8 cellular contexts compared by ENCODE assay signal in the genomic region with DNA sequence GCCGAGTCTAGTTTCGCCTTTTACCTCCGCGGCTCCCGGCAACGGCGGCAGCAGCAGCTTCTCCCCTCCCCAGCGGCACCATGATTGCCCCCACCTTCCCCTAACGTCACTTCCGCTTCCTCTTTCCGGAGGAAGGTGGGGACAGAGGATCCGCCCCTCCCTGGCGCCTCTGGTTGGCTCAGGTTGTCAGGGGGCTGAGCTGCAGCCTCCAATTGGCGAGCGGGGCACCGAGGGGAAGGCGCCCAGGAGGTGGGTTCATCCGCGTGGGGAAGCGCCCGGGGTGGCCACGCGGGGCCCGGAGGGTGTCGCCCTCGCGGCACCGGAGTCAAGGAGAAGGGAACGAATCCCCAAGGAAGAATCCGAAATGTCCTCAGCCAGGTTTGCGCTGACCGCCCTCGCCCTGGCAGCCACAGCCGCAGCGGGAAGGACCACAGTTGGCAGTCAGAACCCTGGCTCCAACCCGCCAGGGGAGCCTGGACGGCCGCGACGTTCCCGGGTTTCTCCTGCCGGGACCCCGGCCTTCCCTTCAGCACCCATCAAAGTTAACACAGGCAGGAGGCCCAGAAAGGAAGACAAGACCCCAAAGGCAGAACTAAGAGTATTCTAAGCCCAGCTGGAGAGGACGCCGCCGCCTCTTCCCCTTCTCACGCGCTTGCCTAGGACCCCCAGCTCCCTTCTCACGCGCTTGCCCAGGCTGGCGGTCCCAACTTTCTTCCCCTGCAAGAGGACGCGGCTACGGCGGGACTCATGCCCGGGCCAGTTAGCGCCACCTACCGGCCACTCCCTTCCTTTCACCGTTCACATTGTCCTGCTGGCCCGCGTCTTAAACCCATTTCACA. TPM values are rescaled to one million over a fixed set of nuclear protein-coding genes. Genes with fewer than 3 reads are reported as not detected.
DNase-seq lines count a peak whose midpoint lies in the region; FAIRE-seq and TF ChIP-seq lines count a peak whose summit lies in the region.

A gene (minus strand): TSS at position 86 of the 839 bp plus-strand sequence. CDS start 1,934 bp downstream, outside the sequence.

- FAIRE-seq in G401.6 (lab: Jason Lieb, UNC), result peak; percentile 95

- H3K18ac ChIP-seq in H9 (ENCODE audit: insufficient read length, low read depth, low read length), result peak within 1 kb of the TSS; percentile 80

- peak within 1 kb of the TSS; percentile 76 for H3K9ac ChIP-seq in H9 (ENCODE audit: extremely low read depth, insufficient read length, low read length)
- H3K9ac ChIP-seq in stomach smooth muscle (ENCODE audit: low read length in 2 of 2), result peak within 1 kb of the TSS; percentile 92 to 93

- peaks cover 2% of the 10 kb centered on the region; the same call in 1 of the 2 replicates for H3K79me2 ChIP-seq in H9 (ENCODE audit: insufficient read depth, low read length)

- no CpG with 5 or more reads among the region's 61 CpGs for WGBS in H9 (ENCODE audit: extremely low coverage, insufficient read length, low lambda C conversion rate)

- TF ChIP-seq CTCF in H9 (conservative IDR thresholded peaks at IDR 0.05) (peak; percentile 95), fibroblast of villous mesenchyme (IDR thresholded peaks at IDR 0.05; ENCODE audit: insufficient read depth, low read depth, low read length) (peak; percentile 87), neural crest cell (conservative IDR thresholded peaks at IDR 0.05) (peak; percentile 95)

- no peaks in the 10 kb centered on the region for H3K9me3 Mint-ChIP-seq in H9
- H3K9me3 Mint-ChIP-seq in neural crest cell, result no peaks in the 10 kb centered on the region

- H4K20me1 ChIP-seq in H9 (ENCODE audit: control insufficient read depth, insufficient read depth, insufficient read length), result no peaks in the 10 kb centered on the region

- H3K4me1 ChIP-seq in H9 (ENCODE audit: insufficient read depth, low read length) (no peaks in the 10 kb centered on the region), stomach smooth muscle (ENCODE audit: control insufficient read depth, insufficient read depth, low read length) (peaks cover 20% of the 10 kb centered on the region)

- DNase-seq in H9 (peak; percentile 96), MG63 (peak; percentile 98), SHP77 treated with DMSO at 0.1 percent for 48 hours (lab: John Stamatoyannopoulos, UW) (peak; percentile 88), fibroblast of villous mesenchyme (ENCODE audit: low read depth) (peak; percentile 97), neural crest cell (ENCODE audit: low read depth, low spot score) (peak; percentile 95)
- DNase-seq in activated effector memory CD4-positive, alpha-beta T cell treated with anti-CD3 and anti-CD28 coated beads, Interleukin-2, amount 50 U/mL, for 16 hours, result peak; percentile 99

- H3K27me3 Mint-ChIP-seq in H9 (ENCODE audit: low read depth) (no peaks in the 10 kb centered on the region), neural crest cell (ENCODE audit: low read depth) (no peaks in the 10 kb centered on the region)

- H3K4me2 ChIP-seq in H9 (ENCODE audit: insufficient read depth, insufficient read length, low read length), result peak within 1 kb of the TSS; percentile 68

- H3K4me1 Mint-ChIP-seq in H9, result peaks cover 9 to 12% of the 10 kb centered on the region in 2 experiments
- H3K4me1 Mint-ChIP-seq in neural crest cell, result peaks cover 17% of the 10 kb centered on the region

- H3K4ac ChIP-seq in H9 (ENCODE audit: low read depth, low read length), result no peak within 1 kb of the TSS

- H4K5ac ChIP-seq in H9 (ENCODE audit: insufficient read length, low read depth, low read length), result no peak within 1 kb of the TSS

- H3K4me3 Mint-ChIP-seq in H9 (peak within 1 kb of the TSS; percentile 93 to 98), neural crest cell (peak within 1 kb of the TSS; percentile 96)

- no peaks in the 10 kb centered on the region for H3K9me3 ChIP-seq in H9 (ENCODE audit: control insufficient read depth, low read depth, low read length)
- H3K9me3 ChIP-seq in MG63, result no peaks in the 10 kb centered on the region
- H3K9me3 ChIP-seq in stomach smooth muscle (ENCODE audit: control insufficient read depth in 2 of 2, low read length in 2 of 2), result no peaks in the 10 kb centered on the region

- peaks cover 40% of the 10 kb centered on the region for H3K36me3 ChIP-seq in MG63
- peaks cover 16 to 30% of the 10 kb centered on the region in 2 donors for H3K36me3 ChIP-seq in stomach smooth muscle (ENCODE audit: control insufficient read depth in 2 of 2, insufficient read depth in 2 of 2, low read length in 2 of 2)

- H3K27ac ChIP-seq in H9 (ENCODE audit: insufficient read length, low read depth, low read length), result no peak within 1 kb of the TSS
- H3K27ac ChIP-seq in stomach smooth muscle (ENCODE audit: low read length), result peak within 1 kb of the TSS; percentile 88

- H3K27ac Mint-ChIP-seq in H9 (peak within 1 kb of the TSS; percentile 96 to 98 (median 98)), neural crest cell (ENCODE audit: unreplicated experiment) (peak within 1 kb of the TSS; percentile 96)

- peak within 1 kb of the TSS; percentile 96 for H3K4me3 ChIP-seq in MG63
- peak within 1 kb of the TSS; percentile 97 for H3K4me3 ChIP-seq in fibroblast of villous mesenchyme (ENCODE audit: low read depth, low read length)
- peak within 1 kb of the TSS; percentile 98 for H3K4me3 ChIP-seq in stomach smooth muscle (ENCODE audit: low read length in 2 of 2)

- H2BK20ac ChIP-seq in H9 (ENCODE audit: low read depth, low read length, poor library complexity, severe bottlenecking), result no peak within 1 kb of the TSS

- H3K27me3 ChIP-seq in H9 (ENCODE audit: insufficient read depth, low read length) (no peaks in the 10 kb centered on the region), MG63 (no peaks in the 10 kb centered on the region), stomach smooth muscle (ENCODE audit: control insufficient read depth in 1 of 2, insufficient read depth in 2 of 2, low read length in 2 of 2) (no peaks in the 10 kb centered on the region)

- peaks cover 8% of the 10 kb centered on the region for H3K23me2 ChIP-seq in H9 (ENCODE audit: insufficient read length, low read depth, low read length, poor library complexity, severe bottlenecking)

- H4K8ac ChIP-seq in H9 (replicated peaks; ENCODE audit: insufficient read length, low read depth, low read length), result no peak within 1 kb of the TSS

- no peak within 1 kb of the TSS for H2BK15ac ChIP-seq in H9 (ENCODE audit: low read depth, low read length)

- H2BK12ac ChIP-seq in H9 (ENCODE audit: insufficient read length, low read depth, low read length), result no peak within 1 kb of the TSS

- no peak within 1 kb of the TSS for H2BK5ac ChIP-seq in H9 (ENCODE audit: insufficient read length, low read length)

- H3K36me3 Mint-ChIP-seq in H9 (ENCODE audit: insufficient read depth in 1 of 3, low read depth in 3 of 3) (peaks cover 1 to 30% (median 27%) of the 10 kb centered on the region in 3 experiments; a peak in 6 of 7 replicates), neural crest cell (ENCODE audit: low read depth) (peaks cover 4% of the 10 kb centered on the region)

- H4K91ac ChIP-seq in H9 (ENCODE audit: insufficient read length, low read depth, low read length), result no peak within 1 kb of the TSS

- no peak within 1 kb of the TSS for H2AK5ac ChIP-seq in H9 (ENCODE audit: insufficient read length, low read length)

- no peak within 1 kb of the TSS for H2AFZ ChIP-seq in H9 (ENCODE audit: low read length)

- H3K56ac ChIP-seq in H9 (ENCODE audit: insufficient read length, low read depth, low read length), result no peak within 1 kb of the TSS

- H3K79me1 ChIP-seq in H9 (ENCODE audit: insufficient read depth, low read depth, low read length, poor library complexity, severe bottlenecking), result peaks cover 4% of the 10 kb centered on the region

- no peak within 1 kb of the TSS for H2BK120ac ChIP-seq in H9 (ENCODE audit: low read depth, low read length, poor library complexity, severe bottlenecking)

- peak within 1 kb of the TSS; percentile 85 for H3K14ac ChIP-seq in H9 (ENCODE audit: insufficient read depth, low read length)

- no peak within 1 kb of the TSS for H3K23ac ChIP-seq in H9 (ENCODE audit: insufficient read length, low read depth, low read length)

- H3T11ph ChIP-seq in H9 (ENCODE audit: low read length), result no peak within 1 kb of the TSS

RNA-seq across cellular contexts. Expression of the gene that starts here (rescaled TPM):
- total RNA-seq in H9 (2021) (17.0 and 17.5 TPM in 2 replicates), fibroblast of villous mesenchyme (3.2 and 5.6 TPM in 2 replicates), neural crest cell (15.7 and 19.9 TPM in 2 replicates)
- 2.2 and 2.5 TPM in 2 replicates for total RNA-seq in MG63 (2014; rRNA removed; shearing (Covaris generic); ENCODE audit: low replicate concordance)
